20 cellular contexts compared by ENCODE assay signal in the genomic region with DNA sequence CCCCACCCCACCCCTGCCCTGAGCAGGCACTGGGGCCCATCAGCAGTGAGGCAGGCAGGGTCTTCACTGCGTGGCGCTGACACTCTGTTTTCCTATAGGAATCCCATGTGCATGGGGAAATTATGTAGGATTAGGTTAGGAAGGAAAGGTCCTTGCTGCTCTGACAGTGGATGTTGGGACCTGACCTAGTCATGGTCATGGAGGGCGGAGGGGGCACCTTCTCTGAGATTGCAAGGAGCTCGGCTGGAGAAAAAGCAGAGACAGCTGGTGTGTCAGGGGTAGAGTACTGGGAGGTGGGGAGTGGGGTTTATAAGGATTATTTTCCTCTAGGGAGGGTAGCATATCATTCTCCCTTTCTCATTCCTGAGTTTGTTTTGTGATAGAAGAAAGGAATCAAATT.
DNase-seq lines count a peak whose midpoint lies in the region; ATAC-seq, FAIRE-seq and TF ChIP-seq lines count a peak whose summit lies in the region.
"Had no signal": no experiment of that assay in that cellular context is flagged by ENCODE, and none has a peak within 500 bp of the region (broad histone marks: within the 10 kb centered on the region; RNA-seq: fewer than 3 reads in every experiment).

No MANE protein-coding gene starts in this region.

- no peak overlapping the region for H3K4ac ChIP-seq in trophoblast cell (ENCODE audit: low read depth, low read length)

- DNase-seq in D341Med (ENCODE audit: low spot score) (peak; percentile 58), SJCRH30 (peak in 1 of 2 experiments; percentile 32), kidney (peak; percentile 20), trophoblast cell (no peak), NCI-H146 treated with DMSO at 0.1 percent for 48 hours (lab: John Stamatoyannopoulos, UW; ENCODE audit: unreplicated experiment) (no peak), kidney glomerular epithelial cell (lab: John Stamatoyannopoulos, UW) (no peak)
- DNase-seq: CD8-positive, alpha-beta memory T cell; GF-D8; GOT3; Karpas-422; MG63; NCI-H1092; NCI-H146; NCI-H345; NCI-H69; RPMI8226 had no signal

- TF ChIP-seq CTCF in kidney (IDR thresholded peaks at IDR 0.05; ENCODE audit: borderline replicate concordance, extremely low read depth, insufficient read depth): no peak

- WGBS in trophoblast cell (ENCODE audit: extremely low coverage, insufficient coverage, insufficient read length): no CpG with 5 or more reads among the region's 4 CpGs

- H3K4me2 ChIP-seq in trophoblast cell (ENCODE audit: low read length): peak overlapping the region; percentile 21
- H3K4me2 ChIP-seq: BLaER1 treated with 17β-estradiol and CSF1 and Interleukin-3, amounts not matched to agents 10 nM and 100 nM had no signal

- H3K36me3 ChIP-seq in SJCRH30 (no peaks in the 10 kb centered on the region), kidney (ENCODE audit: control insufficient read depth in 1 of 2, insufficient read depth in 2 of 2, low read length in 2 of 2) (no peaks in the 10 kb centered on the region), trophoblast cell (ENCODE audit: control insufficient read depth in 1 of 2, insufficient read depth in 2 of 2, low read length in 2 of 2) (no peaks in the 10 kb centered on the region)
- H3K36me3 ChIP-seq: MG63 had no signal

- H2AFZ ChIP-seq in trophoblast cell (ENCODE audit: insufficient read depth, low read length, poor library complexity): no peak overlapping the region

- H2BK12ac ChIP-seq in trophoblast cell (ENCODE audit: low read length): peak overlapping the region; percentile 52

- H3K9me3 ChIP-seq in SJCRH30 (replicated peaks) (no peaks in the 10 kb centered on the region), kidney (ENCODE audit: control insufficient read depth in 1 of 2, low read length in 2 of 2) (no peaks in the 10 kb centered on the region), trophoblast cell (ENCODE audit: insufficient read depth, low read depth, low read length) (no peaks in the 10 kb centered on the region)
- H3K9me3 ChIP-seq: BLaER1 treated with 17β-estradiol and CSF1 and Interleukin-3, amounts not matched to agents 10 nM and 100 nM; MG63 had no signal

- H3K18ac ChIP-seq in trophoblast cell (ENCODE audit: low read length): peak overlapping the region; percentile 22

- no peak overlapping the region for H3K23ac ChIP-seq in trophoblast cell (ENCODE audit: low read length)

- intact Hi-C loops in kidney (cut with DNase I): loop anchor here (10.0 kb wide), 1 partner anchor 78 kb away; no protein-coding TSS in a partner anchor

- peak overlapping the region; percentile 15 for H2BK5ac ChIP-seq in trophoblast cell (ENCODE audit: low read depth, low read length, poor library complexity)

- FAIRE-seq in kidney (lab: Jason Lieb, UNC): no peak
- FAIRE-seq: A204.1 had no signal

- no peak overlapping the region for H3K14ac ChIP-seq in trophoblast cell (ENCODE audit: low read length)

- H4K91ac ChIP-seq in trophoblast cell (ENCODE audit: low read depth, low read length): peak overlapping the region; percentile 71

- peak overlapping the region; percentile 44 for H3K4me3 ChIP-seq in SJCRH30
- no peak overlapping the region for H3K4me3 ChIP-seq in kidney (ENCODE audit: low read length in 2 of 2)
- no peak overlapping the region for H3K4me3 ChIP-seq in trophoblast cell (ENCODE audit: low read depth, low read length)
- H3K4me3 ChIP-seq: BLaER1 treated with 17β-estradiol and CSF1 and Interleukin-3, amounts not matched to agents 10 nM and 100 nM; MG63 had no signal

- H3K9ac ChIP-seq in kidney (ENCODE audit: low read length in 2 of 2) (no peak overlapping the region), trophoblast cell (ENCODE audit: low read length) (no peak overlapping the region)
- H3K9ac ChIP-seq: BLaER1 treated with 17β-estradiol and CSF1 and Interleukin-3, amounts not matched to agents 10 nM and 100 nM had no signal

- H3K79me2 ChIP-seq in trophoblast cell (ENCODE audit: control insufficient read depth, insufficient read depth, low read length, poor library complexity): peaks cover 2% of the 10 kb centered on the region

- no peak overlapping the region for H4K8ac ChIP-seq in trophoblast cell (ENCODE audit: low read depth, low read length)

- H3K27me3 ChIP-seq in SJCRH30 (no peaks in the 10 kb centered on the region), trophoblast cell (ENCODE audit: insufficient read depth, low read length) (no peaks in the 10 kb centered on the region)
- H3K27me3 ChIP-seq: BLaER1 treated with 17β-estradiol and CSF1 and Interleukin-3, amounts not matched to agents 10 nM and 100 nM; MG63 had no signal

- H3K4me1 ChIP-seq in SJCRH30 (peaks cover 13% of the 10 kb centered on the region), kidney (ENCODE audit: control insufficient read depth in 1 of 2, insufficient read depth in 1 of 2, low read depth in 1 of 2, low read length in 2 of 2) (no peaks in the 10 kb centered on the region), trophoblast cell (ENCODE audit: control insufficient read depth in 1 of 2, insufficient read depth in 2 of 2, low read length in 2 of 2) (peaks cover 11 to 17% of the 10 kb centered on the region in 2 experiments)

- no peak for ATAC-seq in HG02938 (IDR thresholded peaks at IDR 0.05; ENCODE audit: unreplicated experiment)
- no peak for ATAC-seq in HG02884 (IDR thresholded peaks at IDR 0.05; ENCODE audit: unreplicated experiment)

- peak overlapping the region; percentile 34 for H2AK5ac ChIP-seq in trophoblast cell (ENCODE audit: low read length)

- H3K27ac ChIP-seq in SJCRH30 (no peak overlapping the region), kidney (ENCODE audit: low read depth in 2 of 2, low read length in 2 of 2) (no peak overlapping the region), trophoblast cell (ENCODE audit: low read depth, low read length) (peak overlapping the region; percentile 75)
- H3K27ac ChIP-seq: BLaER1 treated with 17β-estradiol and CSF1 and Interleukin-3, amounts not matched to agents 10 nM and 100 nM had no signal

- peaks cover 11% of the 10 kb centered on the region for H3K79me1 ChIP-seq in trophoblast cell (ENCODE audit: low read length)

- H2BK120ac ChIP-seq in trophoblast cell (ENCODE audit: insufficient read depth, low read length, poor library complexity): peak overlapping the region; percentile 19

- no peak overlapping the region for H4K12ac ChIP-seq in trophoblast cell (ENCODE audit: low read depth, low read length)

Comparison
In these comparisons a context has a peak if more than half of its experiments do, and no peak if none do; other contexts are left out.
1. DNase-seq: peak in D341Med (single experiment) and kidney (single experiment); none in trophoblast cell (0 of 2), NCI-H146 treated with DMSO at 0.1 percent for 48 hours (single experiment) and kidney glomerular epithelial cell (single experiment).